ENCODE assay signal across 1 cellular context in genomic region chr1:21532992-21533534, GRCh38.
TF ChIP-seq lines count a peak whose summit lies in the region.

No MANE protein-coding gene starts in this region.

TF ChIP-seq in WTC11, 78 proteins besides CTCF, POLR2A, EP300 and RAD21 (continued from another document):
- TF ChIP-seq, protein P1, sequence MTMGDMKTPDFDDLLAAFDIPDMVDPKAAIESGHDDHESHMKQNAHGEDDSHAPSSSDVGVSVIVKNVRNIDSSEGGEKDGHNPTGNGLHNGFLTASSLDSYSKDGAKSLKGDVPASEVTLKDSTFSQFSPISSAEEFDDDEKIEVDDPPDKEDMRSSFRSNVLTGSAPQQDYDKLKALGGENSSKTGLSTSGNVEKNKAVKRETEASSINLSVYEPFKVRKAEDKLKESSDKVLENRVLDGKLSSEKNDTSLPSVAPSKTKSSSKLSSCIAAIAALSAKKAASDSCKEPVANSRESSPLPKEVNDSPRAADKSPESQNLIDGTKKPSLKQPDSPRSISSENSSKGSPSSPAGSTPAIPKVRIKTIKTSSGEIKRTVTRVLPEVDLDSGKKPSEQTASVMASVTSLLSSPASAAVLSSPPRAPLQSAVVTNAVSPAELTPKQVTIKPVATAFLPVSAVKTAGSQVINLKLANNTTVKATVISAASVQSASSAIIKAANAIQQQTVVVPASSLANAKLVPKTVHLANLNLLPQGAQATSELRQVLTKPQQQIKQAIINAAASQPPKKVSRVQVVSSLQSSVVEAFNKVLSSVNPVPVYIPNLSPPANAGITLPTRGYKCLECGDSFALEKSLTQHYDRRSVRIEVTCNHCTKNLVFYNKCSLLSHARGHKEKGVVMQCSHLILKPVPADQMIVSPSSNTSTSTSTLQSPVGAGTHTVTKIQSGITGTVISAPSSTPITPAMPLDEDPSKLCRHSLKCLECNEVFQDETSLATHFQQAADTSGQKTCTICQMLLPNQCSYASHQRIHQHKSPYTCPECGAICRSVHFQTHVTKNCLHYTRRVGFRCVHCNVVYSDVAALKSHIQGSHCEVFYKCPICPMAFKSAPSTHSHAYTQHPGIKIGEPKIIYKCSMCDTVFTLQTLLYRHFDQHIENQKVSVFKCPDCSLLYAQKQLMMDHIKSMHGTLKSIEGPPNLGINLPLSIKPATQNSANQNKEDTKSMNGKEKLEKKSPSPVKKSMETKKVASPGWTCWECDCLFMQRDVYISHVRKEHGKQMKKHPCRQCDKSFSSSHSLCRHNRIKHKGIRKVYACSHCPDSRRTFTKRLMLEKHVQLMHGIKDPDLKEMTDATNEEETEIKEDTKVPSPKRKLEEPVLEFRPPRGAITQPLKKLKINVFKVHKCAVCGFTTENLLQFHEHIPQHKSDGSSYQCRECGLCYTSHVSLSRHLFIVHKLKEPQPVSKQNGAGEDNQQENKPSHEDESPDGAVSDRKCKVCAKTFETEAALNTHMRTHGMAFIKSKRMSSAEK (CRISPR knock-in tag; IDR thresholded peaks at IDR 0.05; ENCODE audit: borderline replicate concordance): no peak
- TF ChIP-seq RELA (CRISPR knock-in tag; IDR thresholded peaks at IDR 0.05; ENCODE audit: borderline replicate concordance) (no peak), GTF2I (CRISPR knock-in tag; conservative IDR thresholded peaks at IDR 0.05) (no peak), NFE2L1 (CRISPR knock-in tag; IDR thresholded peaks at IDR 0.05) (no peak), SMAD4 (CRISPR knock-in tag; IDR thresholded peaks at IDR 0.05) (no peak), CREB1 (CRISPR knock-in tag; IDR thresholded peaks at IDR 0.05) (no peak), NR1H2 (CRISPR knock-in tag; IDR thresholded peaks at IDR 0.05) (no peak), ETV6 (CRISPR knock-in tag; IDR thresholded peaks at IDR 0.05) (no peak), USF1 (CRISPR knock-in tag; IDR thresholded peaks at IDR 0.05) (no peak), CDX4 (CRISPR knock-in tag; IDR thresholded peaks at IDR 0.05; ENCODE audit: borderline replicate concordance) (no peak), OVOL2 (CRISPR knock-in tag; IDR thresholded peaks at IDR 0.05; ENCODE audit: borderline replicate concordance) (no peak)
